ENCODE assay signal across 17 cellular contexts in genomic region chr13:99757756-99758464, GRCh38.
"Had no signal": no experiment of that assay in that cellular context is flagged by ENCODE, and none has a peak within 500 bp of the region (broad histone marks: within the 10 kb centered on the region; RNA-seq: fewer than 3 reads in every experiment).

No MANE protein-coding gene starts in this region.

- DNase-seq: activated CD8-positive, alpha-beta memory T cell treated with anti-CD3 and anti-CD28 coated beads for 24 hours; activated gamma-delta T cell; activated T-cell treated with anti-CD3 and anti-CD28 coated beads, Interleukin-2, amount 50 U/mL, for 72 hours; cortex of kidney; erythroblast; foreskin melanocyte; hypothalamus; left ventricle myocardium inferior; mammary epithelial cell; midbrain; nephron progenitor cell; nucleus accumbens; posterior cingulate gyrus; retina; stimulated activated naive B cell treated with anti-CD40 and anti-IgM and Interleukin-4, amounts not matched to agents 10 μg/mL and 1 μg/mL and 100 μg/mL, for 72 hours; upper lobe of left lung had no signal

- ATAC-seq: activated CD4-positive, CD25-positive, alpha-beta regulatory T cell treated with anti-CD3 and anti-CD28 coated beads, Interleukin-2, amount 50 U/mL, for 24 hours; activated T-cell treated with anti-CD3 and anti-CD28 coated beads, Interleukin-2, amount 50 U/mL, for 72 hours; stimulated activated naive B cell treated with anti-CD40 and anti-IgM and Interleukin-4, amounts not matched to agents 10 μg/mL and 1 μg/mL and 100 μg/mL, for 72 hours had no signal
